7 cellular contexts compared by ENCODE assay signal in genomic region chr18:79949571-79950439, GRCh38. TPM values are rescaled to one million over a fixed set of nuclear protein-coding genes. Genes with fewer than 3 reads are reported as not detected.
DNase-seq lines count a peak whose midpoint lies in the region; ATAC-seq and TF ChIP-seq lines count a peak whose summit lies in the region.

No MANE protein-coding gene starts in this region.

- H3K27me3 ChIP-seq in OCI-LY3 (ENCODE audit: low read depth, low read length) (no peaks in the 10 kb centered on the region), dorsolateral prefrontal cortex (no peaks in the 10 kb centered on the region)

- DNase-seq in dorsolateral prefrontal cortex (peak in 6 of 10 donors; percentile 9 to 35 (median 25)), caudate nucleus (lab: John Stamatoyannopoulos, UW) (no peak), SHP77 (lab: John Stamatoyannopoulos, UW) (no peak), DMS153 treated with DMSO at 0.1 percent for 48 hours (lab: John Stamatoyannopoulos, UW; ENCODE audit: unreplicated experiment) (no peak)
- no peak for DNase-seq in naive thymus-derived CD8-positive, alpha-beta T cell

- peak overlapping the region; percentile 77 to 93 (median 86) for H3K4me3 Mint-ChIP-seq in naive thymus-derived CD8-positive, alpha-beta T cell

- intact Hi-C loops in dorsolateral prefrontal cortex (cut with DNase I) = loop anchor here (2.0 to 10.0 kb wide), 3 partner anchors 82 to 275 kb away; partner anchors contain the start of genes RBFA (in 2 of the 2) and CTDP1 (in 1 of the 2)

- peaks cover 16% of the 10 kb centered on the region for H3K4me1 ChIP-seq in OCI-LY3 (ENCODE audit: low read length)

- H3K4me3 ChIP-seq in OCI-LY3 (ENCODE audit: low read length) = peak overlapping the region; percentile 82
- peak overlapping the region; percentile 58 to 95 (median 87) for H3K4me3 ChIP-seq in dorsolateral prefrontal cortex

- H3K79me2 ChIP-seq in OCI-LY3 (ENCODE audit: low read length) = peaks cover 63% of the 10 kb centered on the region

- ATAC-seq in GM21526 (IDR thresholded peaks at IDR 0.05; ENCODE audit: low FRiP score, unreplicated experiment) = peak; percentile 28
- no peak for ATAC-seq in naive thymus-derived CD8-positive, alpha-beta T cell

- H2AFZ ChIP-seq in OCI-LY3 (ENCODE audit: low read depth, low read length) = no peak overlapping the region

- H3K27ac Mint-ChIP-seq in naive thymus-derived CD8-positive, alpha-beta T cell = peak overlapping the region; percentile 68 to 93 (median 83)

- H4K20me1 ChIP-seq in OCI-LY3 (ENCODE audit: insufficient read depth, low read length) = peaks cover 52% of the 10 kb centered on the region

- no peaks in the 10 kb centered on the region for H3K9me3 ChIP-seq in OCI-LY3 (ENCODE audit: insufficient read depth, low read length)

- TF ChIP-seq CTCF in OCI-LY3 (IDR thresholded peaks at IDR 0.05; ENCODE audit: low read depth, low read length) = no peak
- TF ChIP-seq CTCF in dorsolateral prefrontal cortex (IDR thresholded peaks at IDR 0.05 in 54 of 56, conservative IDR thresholded peaks at IDR 0.05 in 2 of 56; ENCODE audit: low read depth in 1 of 56, partially characterized antibody in 56 of 56) = no peak

- H3K9ac ChIP-seq in OCI-LY3 (ENCODE audit: low read length) = peak overlapping the region; percentile 83

- H3K27ac ChIP-seq in OCI-LY3 (ENCODE audit: low read length) (peak overlapping the region; percentile 62), dorsolateral prefrontal cortex (peak overlapping the region in 28 of 59 donors; percentile 1 to 92 (median 44)), caudate nucleus (ENCODE audit: low read depth, low read length) (no peak overlapping the region)

- POLR2A ChIA-PET in naive thymus-derived CD8-positive, alpha-beta T cell (lab: Charles Lee) = interaction anchor here (0.9 to 4.3 kb wide), 4 partner anchors 12 to 84 kb away, joined by 3 to 30 read pairs (median 10); partner anchors contain the start of gene HSBP1L1

- H3K4me2 ChIP-seq in OCI-LY3 (ENCODE audit: low read length) = peak overlapping the region; percentile 89

- no peaks in the 10 kb centered on the region for H3K27me3 Mint-ChIP-seq in naive thymus-derived CD8-positive, alpha-beta T cell

- H3K9me3 Mint-ChIP-seq in naive thymus-derived CD8-positive, alpha-beta T cell = no peaks in the 10 kb centered on the region

- H3K36me3 ChIP-seq in OCI-LY3 (replicated peaks; ENCODE audit: low read depth, low read length) = peaks cover 16% of the 10 kb centered on the region

- peaks cover 17 to 53% (median 41%) of the 10 kb centered on the region in 4 donors for H3K4me1 Mint-ChIP-seq in naive thymus-derived CD8-positive, alpha-beta T cell

- H3K36me3 Mint-ChIP-seq in naive thymus-derived CD8-positive, alpha-beta T cell = peaks cover 0 to 21% (median 2%) of the 10 kb centered on the region in 3 donors

RNA-seq across cellular contexts. Expression of gene SLC66A2, which starts 1.6 kb away (rescaled TPM):
- total RNA-seq in dorsolateral prefrontal cortex = 100 to 1,000 TPM in 40 of 120 experiments, 10 to 100 TPM in 80; 48.9 to 138 (median 96.6) TPM
- 10 to 100 TPM; 31.8 to 38.7 TPM for total RNA-seq in naive thymus-derived CD8-positive, alpha-beta T cell
- polyA plus RNA-seq in naive thymus-derived CD8-positive, alpha-beta T cell = 10 to 100 TPM; 14.1 to 22.0 (median 19.4) TPM

RNA-seq across cellular contexts. Expression of gene HSBP1L1, which starts 14.6 kb away (rescaled TPM):
- 10 to 100 TPM in 105 of 120 experiments, 1 to 10 TPM in 15; 5.7 to 22.6 (median 13.2) TPM for total RNA-seq in dorsolateral prefrontal cortex
- 10 to 100 TPM; 51.0 to 54.5 TPM for total RNA-seq in naive thymus-derived CD8-positive, alpha-beta T cell
- polyA plus RNA-seq in naive thymus-derived CD8-positive, alpha-beta T cell = 10 to 100 TPM; 11.2 to 24.5 (median 16.0) TPM

RNA-seq across cellular contexts. Expression of gene TXNL4A, which starts 38.6 kb away (rescaled TPM):
- 100 to 1,000 TPM in 43 of 120 experiments, 10 to 100 TPM in 77; 68.3 to 133 (median 95.2) TPM for total RNA-seq in dorsolateral prefrontal cortex
- total RNA-seq in naive thymus-derived CD8-positive, alpha-beta T cell = 10 to 100 TPM; 71.9 to 78.5 TPM
- polyA plus RNA-seq in naive thymus-derived CD8-positive, alpha-beta T cell = 100 to 1,000 TPM; 213 to 225 (median 217) TPM

Comparison
In these comparisons a context has a peak if more than half of its experiments do, and no peak if none do; other contexts are left out.
1. DNase-seq: peak in dorsolateral prefrontal cortex (6 of 10); none in naive thymus-derived CD8-positive, alpha-beta T cell (0 of 10), caudate nucleus (0 of 61), SHP77 (0 of 2) and DMS153 treated with DMSO at 0.1 percent for 48 hours (single experiment).